8 cellular contexts compared by ENCODE assay signal in the genomic region with DNA sequence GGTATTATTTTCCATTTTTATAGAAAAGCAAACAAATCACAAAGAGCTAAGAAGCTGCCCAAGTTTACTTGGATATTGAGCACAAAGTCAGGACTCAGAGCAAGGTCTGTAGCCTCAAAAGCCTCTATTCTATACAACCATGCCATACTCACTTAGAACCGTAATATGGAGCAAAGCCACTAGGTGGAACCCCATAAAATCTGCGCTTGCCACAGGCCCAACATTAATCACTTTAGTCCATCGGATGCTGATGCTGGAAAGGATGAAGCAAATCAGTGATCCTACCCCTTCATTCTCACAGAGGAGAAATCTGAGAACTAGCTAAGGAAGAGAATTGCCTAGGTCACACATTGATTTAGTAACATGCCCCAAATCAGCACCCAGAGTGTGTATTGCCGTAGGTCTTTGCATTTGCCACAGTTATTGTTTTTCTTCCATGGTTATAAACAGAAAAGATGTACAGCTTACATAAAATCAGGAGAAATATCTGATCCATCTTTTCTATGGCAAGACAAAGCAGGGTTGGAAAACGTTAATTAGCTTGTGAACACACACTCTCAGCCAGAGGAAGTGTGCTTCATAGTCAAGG. TPM values are rescaled to one million over a fixed set of nuclear protein-coding genes. Genes with fewer than 3 reads are reported as not detected.
DNase-seq lines count a peak whose midpoint lies in the region; ATAC-seq and TF ChIP-seq lines count a peak whose summit lies in the region.

No MANE protein-coding gene starts in this region.

- peak; percentile 29 for DNase-seq in NCI-H2107 treated with DMSO at 0.1 percent for 48 hours (lab: John Stamatoyannopoulos, UW; ENCODE audit: unreplicated experiment)
- no peak for DNase-seq in NCI-H2107 (lab: John Stamatoyannopoulos, UW)
- no peak for DNase-seq in RWPE2 (ENCODE audit: low spot score)
- peak; percentile 41 for DNase-seq in endothelial cell (ENCODE audit: low spot score)
- peak; percentile 48 for DNase-seq in neural progenitor cell (ENCODE audit: low spot score)
- DNase-seq in cerebellum (ENCODE audit: low spot score) = no peak

- no peaks in the 10 kb centered on the region for H3K27me3 ChIP-seq in RWPE2 (ENCODE audit: insufficient read depth, poor library complexity, severe bottlenecking)
- no peaks in the 10 kb centered on the region for H3K27me3 ChIP-seq in neural progenitor cell

- H3F3A ChIP-seq in neural progenitor cell (ENCODE audit: low read depth) = no peaks in the 10 kb centered on the region

- H3K27ac Mint-ChIP-seq in endothelial cell (ENCODE audit: unreplicated experiment) = no peak overlapping the region
- no peak overlapping the region for H3K27ac Mint-ChIP-seq in neural progenitor cell

- ATAC-seq in GM19351 (IDR thresholded peaks at IDR 0.05; ENCODE audit: unreplicated experiment) (peak; percentile 99), HG03342 (IDR thresholded peaks at IDR 0.05; ENCODE audit: unreplicated experiment) (peak; percentile 95), RWPE2 (ENCODE audit: low read depth) (peak; percentile 67; the same call in 2 of the 3 replicates)

- peaks cover 1% of the 10 kb centered on the region for H3K9me3 ChIP-seq in RWPE2 (ENCODE audit: severe bottlenecking)
- peaks cover 8% of the 10 kb centered on the region for H3K9me3 ChIP-seq in neural progenitor cell (ENCODE audit: low read depth)

- H3K4me3 Mint-ChIP-seq in endothelial cell (ENCODE audit: unreplicated experiment) (no peak overlapping the region), neural progenitor cell (no peak overlapping the region)

- H3K36me3 ChIP-seq in RWPE2 (ENCODE audit: low read depth) (no peaks in the 10 kb centered on the region), neural progenitor cell (no peaks in the 10 kb centered on the region)

- peak; percentile 67 for TF ChIP-seq CTCF in RWPE2 (IDR thresholded peaks at IDR 0.05; ENCODE audit: poor library complexity, severe bottlenecking)
- TF ChIP-seq CTCF in endothelial cell (IDR thresholded peaks at IDR 0.05; ENCODE audit: unreplicated experiment) = peak; percentile 65
- peak; percentile 65 for TF ChIP-seq CTCF in neural progenitor cell (IDR thresholded peaks at IDR 0.05)

- H3K4me1 ChIP-seq in RWPE2 (ENCODE audit: insufficient read depth, poor library complexity, severe bottlenecking) = no peaks in the 10 kb centered on the region
- H3K4me1 ChIP-seq in neural progenitor cell = no peaks in the 10 kb centered on the region

- no peaks in the 10 kb centered on the region for H4K20me1 ChIP-seq in neural progenitor cell (ENCODE audit: low read depth)

- H3K79me2 ChIP-seq in neural progenitor cell (ENCODE audit: low read depth) = no peaks in the 10 kb centered on the region

- H3K4me3 ChIP-seq in RWPE2 (ENCODE audit: severe bottlenecking) (no peak overlapping the region), neural progenitor cell (no peak overlapping the region)

- H3K27ac ChIP-seq in RWPE2 (ENCODE audit: poor library complexity, severe bottlenecking) (no peak overlapping the region), neural progenitor cell (no peak overlapping the region)

- no peak overlapping the region for H3K9ac ChIP-seq in neural progenitor cell

- H3K4me2 ChIP-seq in neural progenitor cell = no peak overlapping the region

- H3K9me3 Mint-ChIP-seq in endothelial cell (ENCODE audit: unreplicated experiment) (peaks cover 3% of the 10 kb centered on the region), neural progenitor cell (peaks cover 25% of the 10 kb centered on the region)

- H3K36me3 Mint-ChIP-seq in endothelial cell (ENCODE audit: low read depth, unreplicated experiment) = peaks cover 12% of the 10 kb centered on the region
- H3K36me3 Mint-ChIP-seq in neural progenitor cell = peaks cover 5% of the 10 kb centered on the region

- peaks cover 1% of the 10 kb centered on the region for H3K27me3 Mint-ChIP-seq in endothelial cell (ENCODE audit: unreplicated experiment)
- no peaks in the 10 kb centered on the region for H3K27me3 Mint-ChIP-seq in neural progenitor cell (ENCODE audit: insufficient read depth, low read depth)

- H3K4me1 Mint-ChIP-seq in endothelial cell (ENCODE audit: unreplicated experiment) = no peaks in the 10 kb centered on the region
- no peaks in the 10 kb centered on the region for H3K4me1 Mint-ChIP-seq in neural progenitor cell

- peak overlapping the region; percentile 36 for H2AFZ ChIP-seq in neural progenitor cell (replicated peaks)

RNA-seq across cellular contexts. Expression of gene RAB38, which starts 56.7 kb away (rescaled TPM):
- 10.4 TPM for total RNA-seq in endothelial cell (ENCODE audit: unreplicated experiment)
- 8.1 and 10.1 TPM in 2 replicates for total RNA-seq in neural progenitor cell (ENCODE audit: low replicate concordance)
- 2.2 TPM for total RNA-seq in cerebellum

Comparison
In these comparisons a context has a peak if more than half of its experiments do, and no peak if none do; other contexts are left out.
1. DNase-seq: peak in NCI-H2107 treated with DMSO at 0.1 percent for 48 hours (single experiment), endothelial cell (single experiment) and neural progenitor cell (single experiment); none in NCI-H2107 (single experiment), RWPE2 (single experiment) and cerebellum (single experiment).
2. Peak in every context shown above with its lines, with median percentiles within 50 percentile points of each other: ATAC-seq and CTCF ChIP-seq.